24 cellular contexts compared by ENCODE assay signal in genomic region chr1:230940848-230941247, GRCh38. TPM values are rescaled to one million over a fixed set of nuclear protein-coding genes. Genes with fewer than 3 reads are reported as not detected.
DNase-seq lines count a peak whose midpoint lies in the region; ATAC-seq and TF ChIP-seq lines count a peak whose summit lies in the region.
"Had no signal": no experiment of that assay in that cellular context is flagged by ENCODE, and none has a peak within 500 bp of the region (broad histone marks: within the 10 kb centered on the region; RNA-seq: fewer than 3 reads in every experiment).

No MANE protein-coding gene starts in this region.

- H4K91ac ChIP-seq in IMR-90 (ENCODE audit: insufficient read depth, low read depth, low read length) (no peak overlapping the region), mesenchymal stem cell (ENCODE audit: low read length) (no peak overlapping the region)

- intact Hi-C loops in IMR-90 (cut with micrococcal nuclease) = no loop called here

- H4K20me1 ChIP-seq in IMR-90 (ENCODE audit: insufficient read depth, low read length) = no peaks in the 10 kb centered on the region

- H4K5ac ChIP-seq in IMR-90 (ENCODE audit: low read depth, low read length) = no peak overlapping the region

- no peak overlapping the region for H3K4ac ChIP-seq in IMR-90 (ENCODE audit: low read depth, low read length)
- H3K4ac ChIP-seq in mesenchymal stem cell (ENCODE audit: low read depth in 1 of 2, low read length in 2 of 2) = no peak overlapping the region

- H3K9me3 ChIP-seq in IMR-90 (ENCODE audit: control insufficient read depth, insufficient read depth, low read length) (no peaks in the 10 kb centered on the region), mesenchymal stem cell (ENCODE audit: control insufficient read depth, low read length) (no peaks in the 10 kb centered on the region)
- H3K9me3 ChIP-seq: spleen, tibial nerve had no signal

- no peak overlapping the region for H2AK5ac ChIP-seq in IMR-90 (ENCODE audit: low read depth, low read length)
- H2AK5ac ChIP-seq in mesenchymal stem cell (ENCODE audit: low read length, severe bottlenecking) = no peak overlapping the region

- peaks cover 7% of the 10 kb centered on the region for H3K4me1 ChIP-seq in IMR-90 (ENCODE audit: control insufficient read depth, insufficient read depth, low read length)
- no peaks in the 10 kb centered on the region for H3K4me1 ChIP-seq in mesenchymal stem cell (ENCODE audit: control insufficient read depth, insufficient read depth, low read depth, low read length)

- H3K9me1 ChIP-seq in IMR-90 (ENCODE audit: insufficient read depth, low read length) = peaks cover 3% of the 10 kb centered on the region; the same call in 1 of the 2 replicates

- CTCF ChIA-PET in IMR-90 (lab: Yijun Ruan, JAX) = interaction anchor here (0.8 to 1.2 kb wide), 2 partner anchors 12 to 270 kb away, joined by 3 to 4 read pairs; no protein-coding TSS in a partner anchor
- CTCF ChIA-PET in activated CD4-positive, alpha-beta memory T cell treated with anti-CD3 and anti-CD28 coated beads, Interleukin-2, amount 10 ng/mL, durations not matched to agents 7 days and 5 days (lab: Charles Lee) = no interaction called here

- H3K27ac Mint-ChIP-seq in chondrocyte (ENCODE audit: unreplicated experiment) = peak overlapping the region; percentile 87
- no peak overlapping the region for H3K27ac Mint-ChIP-seq in activated CD4-positive, alpha-beta memory T cell treated with anti-CD3 and anti-CD28 coated beads, Interleukin-2, amount 10 ng/mL, durations not matched to agents 7 days and 5 days
- H3K27ac Mint-ChIP-seq: activated naive CD4-positive, alpha-beta T cell treated with anti-CD3 and anti-CD28 coated beads for 36 hours; activated T-cell treated with anti-CD3 and anti-CD28 coated beads, Interleukin-2, amount 50 U/mL, for 24 hours; CD4-positive, alpha-beta T cell; H9; natural killer cell treated with Interleukin-12 subunit alpha and Interleukin-12 subunit beta and Interleukin-15 and Interleukin-18, amount 100 ng/mL, for 72 hours; progenitor cell of endocrine pancreas; T-cell had no signal

- H2BK12ac ChIP-seq in mesenchymal stem cell (ENCODE audit: low read length in 2 of 2) = no peak overlapping the region

- no peak overlapping the region; the same call in 1 of the 2 replicates for H3K4me2 ChIP-seq in IMR-90 (ENCODE audit: low read depth, low read length)
- no peak overlapping the region for H3K4me2 ChIP-seq in mesenchymal stem cell (ENCODE audit: low read length, poor library complexity, severe bottlenecking)
- H3K4me2 ChIP-seq: hepatocyte had no signal

- no peak overlapping the region for H3K9ac ChIP-seq in IMR-90 (ENCODE audit: low read depth, low read length)
- H3K9ac ChIP-seq in mesenchymal stem cell (ENCODE audit: low read length) = no peak overlapping the region

- no peak overlapping the region for H2BK120ac ChIP-seq in IMR-90 (ENCODE audit: low read depth, low read length)
- H2BK120ac ChIP-seq in mesenchymal stem cell (ENCODE audit: low read depth, low read length) = no peak overlapping the region

- H4K8ac ChIP-seq in IMR-90 (ENCODE audit: low read depth in 2 of 2, low read length in 2 of 2) (no peak overlapping the region), mesenchymal stem cell (ENCODE audit: low read length) (no peak overlapping the region)

- in situ Hi-C loops in IMR-90 (cut with MboI; ENCODE audit: low sequenced_read_pairs) = no loop called here

- H3K23ac ChIP-seq in IMR-90 (ENCODE audit: low read depth, low read length) (no peak overlapping the region), mesenchymal stem cell (ENCODE audit: low read length in 2 of 2) (no peak overlapping the region)

- H3K4me3 ChIP-seq in IMR-90 (ENCODE audit: insufficient read depth, low read depth, low read length) (no peak overlapping the region), mesenchymal stem cell (ENCODE audit: insufficient read depth in 1 of 2, low read depth in 1 of 2, low read length in 2 of 2) (no peak overlapping the region)
- H3K4me3 ChIP-seq: hepatocyte, spleen, tibial nerve had no signal

- TF ChIP-seq RAD21 in IMR-90 (IDR thresholded peaks at IDR 0.05; ENCODE audit: low read length) = no peak

- H3K79me1 ChIP-seq in IMR-90 (ENCODE audit: low read depth in 1 of 2, low read length in 2 of 2) (no peaks in the 10 kb centered on the region; a peak in 1 of 4 replicates), mesenchymal stem cell (replicated peaks; ENCODE audit: low read length, poor library complexity, severe bottlenecking) (no peaks in the 10 kb centered on the region)

- peak; percentile 58 for DNase-seq in AG08395 (ENCODE audit: low spot score)
- peak; percentile 65 for DNase-seq in IMR-90
- DNase-seq in chondrocyte (ENCODE audit: low spot score) = no peak
- DNase-seq in mesenchymal stem cell = peak; percentile 35
- no peak for DNase-seq in stimulated activated CD4-positive, alpha-beta T cell treated with anti-CD3 and anti-CD28 coated beads, Interleukin-12 subunit alpha, Interleukin-12 subunit beta, amount 100 ng/mL, for 4 hours
- DNase-seq in epidermal melanocyte (ENCODE audit: insufficient read length, low spot score) = no peak
- no peak for DNase-seq in activated CD4-positive, alpha-beta memory T cell treated with anti-CD3 and anti-CD28 coated beads, Interleukin-2, amount 10 ng/mL, durations not matched to agents 7 days and 5 days
- no peak for DNase-seq in NCI-H1105 treated with DMSO at 0.1 percent for 48 hours (lab: John Stamatoyannopoulos, UW)
- DNase-seq: 8988T; activated naive CD4-positive, alpha-beta T cell treated with anti-CD3 and anti-CD28 coated beads for 36 hours; activated T-cell treated with anti-CD3 and anti-CD28 coated beads, Interleukin-2, amount 50 U/mL, for 24 hours; CD4-positive, alpha-beta T cell; DMS79 treated with DMSO at 0.1 percent for 48 hours; erythroblast; H9; NCI-H2029; NCI-H446 treated with DMSO at 0.1 percent for 48 hours; spleen; T-cell had no signal

- H3K4me3 Mint-ChIP-seq in chondrocyte (ENCODE audit: unreplicated experiment) = peak overlapping the region; percentile 23
- H3K4me3 Mint-ChIP-seq in activated CD4-positive, alpha-beta memory T cell treated with anti-CD3 and anti-CD28 coated beads, Interleukin-2, amount 10 ng/mL, durations not matched to agents 7 days and 5 days = no peak overlapping the region
- H3K4me3 Mint-ChIP-seq: activated naive CD4-positive, alpha-beta T cell treated with anti-CD3 and anti-CD28 coated beads for 36 hours; activated T-cell treated with anti-CD3 and anti-CD28 coated beads, Interleukin-2, amount 50 U/mL, for 24 hours; brain; CD4-positive, alpha-beta T cell; H9; natural killer cell treated with Interleukin-12 subunit alpha and Interleukin-12 subunit beta and Interleukin-15 and Interleukin-18, amount 100 ng/mL, for 72 hours; T-cell had no signal

- no peaks in the 10 kb centered on the region for H3K27me3 ChIP-seq in IMR-90 (ENCODE audit: control insufficient read depth, insufficient read depth, low read length)
- no peaks in the 10 kb centered on the region for H3K27me3 ChIP-seq in mesenchymal stem cell (ENCODE audit: control insufficient read depth in 1 of 2, insufficient read depth in 1 of 2, low read length in 2 of 2)
- H3K27me3 ChIP-seq: hepatocyte, spleen, tibial nerve had no signal

- WGBS in IMR-90 (ENCODE audit: extremely low coverage in 2 of 2, insufficient read length in 1 of 2), 2 experiments = no CpG with 5 or more reads among the region's 1 CpG
- WGBS in mesenchymal stem cell = 92% methylated on average over 1 of the region's 1 CpG

- no peak overlapping the region for H2BK5ac ChIP-seq in IMR-90 (ENCODE audit: low read depth, low read length, poor library complexity, severe bottlenecking)
- no peak overlapping the region for H2BK5ac ChIP-seq in mesenchymal stem cell (ENCODE audit: low read depth, low read length, poor library complexity, severe bottlenecking)

- no peak overlapping the region for H3K56ac ChIP-seq in IMR-90 (ENCODE audit: extremely low read depth, insufficient read depth, low read length)

- H3K27me3 Mint-ChIP-seq in chondrocyte (ENCODE audit: low read depth) = no peaks in the 10 kb centered on the region
- H3K27me3 Mint-ChIP-seq in activated CD4-positive, alpha-beta memory T cell treated with anti-CD3 and anti-CD28 coated beads, Interleukin-2, amount 10 ng/mL, durations not matched to agents 7 days and 5 days = no peaks in the 10 kb centered on the region
- H3K27me3 Mint-ChIP-seq: activated T-cell treated with anti-CD3 and anti-CD28 coated beads, Interleukin-2, amount 50 U/mL, for 24 hours; brain; CD4-positive, alpha-beta T cell; natural killer cell treated with Interleukin-12 subunit alpha and Interleukin-12 subunit beta and Interleukin-15 and Interleukin-18, amount 100 ng/mL, for 72 hours; progenitor cell of endocrine pancreas; T-cell had no signal

- H2BK15ac ChIP-seq in IMR-90 (ENCODE audit: low read depth, low read length) (no peak overlapping the region), mesenchymal stem cell (ENCODE audit: low read depth, poor library complexity, severe bottlenecking) (no peak overlapping the region)

- ATAC-seq in IMR-90 (ENCODE audit: low read depth) = peak; percentile 88
- ATAC-seq: natural killer cell treated with Interleukin-12 subunit alpha and Interleukin-12 subunit beta and Interleukin-15 and Interleukin-18, amount 100 ng/mL, for 72 hours; T-cell had no signal

- no peak overlapping the region for H3K27ac ChIP-seq in IMR-90 (ENCODE audit: insufficient read depth, low read length)
- H3K27ac ChIP-seq in mesenchymal stem cell (ENCODE audit: low read length, poor library complexity, severe bottlenecking) = no peak overlapping the region
- H3K27ac ChIP-seq: hepatocyte had no signal

- H3K36me3 ChIP-seq in IMR-90 (ENCODE audit: control insufficient read depth, insufficient read depth, low read length) = 0 out of 2 replicates have a peak, but pooled peaks cover 2% of the 10 kb centered on the region
- peaks cover 2 to 12% of the 10 kb centered on the region in 2 experiments for H3K36me3 ChIP-seq in mesenchymal stem cell (ENCODE audit: control insufficient read depth in 1 of 2, insufficient read depth in 2 of 2, low read depth in 1 of 2, low read length in 2 of 2)

- no peak for TF ChIP-seq POLR2A in IMR-90 (IDR thresholded peaks at IDR 0.05; ENCODE audit: low read depth, low read length)

- H3K18ac ChIP-seq in IMR-90 (ENCODE audit: low read depth, low read length) = no peak overlapping the region
- H3K18ac ChIP-seq in mesenchymal stem cell (ENCODE audit: low read depth in 1 of 2, low read length in 2 of 2) = no peak overlapping the region

- H2AFZ ChIP-seq in IMR-90 (replicated peaks; ENCODE audit: low read length, poor library complexity) = no peak overlapping the region
- H2AFZ ChIP-seq in mesenchymal stem cell (ENCODE audit: low read depth, low read length) = no peak overlapping the region
- H2AFZ ChIP-seq: hepatocyte had no signal

- no TSS peak for BruUV-seq in IMR-90 (replicated peaks; lab: Mats Ljungman, UMichigan)

- TF ChIP-seq CTCF in IMR-90 (conservative IDR thresholded peaks at IDR 0.05; ENCODE audit: low read depth, low read length) (no peak), chondrocyte (IDR thresholded peaks at IDR 0.05) (no peak)

- H2AK9ac ChIP-seq in IMR-90 (replicated peaks; ENCODE audit: low read depth, low read length, poor library complexity) = no peak overlapping the region

- H2BK20ac ChIP-seq in IMR-90 (ENCODE audit: low read depth, low read length) = no peak overlapping the region

- POLR2A ChIA-PET in IMR-90 (lab: Charles Lee; ENCODE audit: unreplicated experiment) = no interaction called here
- POLR2A ChIA-PET in activated CD4-positive, alpha-beta memory T cell treated with anti-CD3 and anti-CD28 coated beads, Interleukin-2, amount 10 ng/mL, durations not matched to agents 7 days and 5 days (lab: Charles Lee) = interaction anchor here (1.5 kb wide), 1 partner anchor 9 kb away, joined by 4 read pairs; no protein-coding TSS in a partner anchor

- dilution Hi-C loops in IMR-90 (cut with HindIII; ENCODE audit: low sequenced_read_pairs, unreplicated experiment) = no loop called here

- peaks cover 6% of the 10 kb centered on the region for H3K36me3 Mint-ChIP-seq in chondrocyte (ENCODE audit: low read depth)
- H3K36me3 Mint-ChIP-seq in activated CD4-positive, alpha-beta memory T cell treated with anti-CD3 and anti-CD28 coated beads, Interleukin-2, amount 10 ng/mL, durations not matched to agents 7 days and 5 days (ENCODE audit: low read depth) = peaks cover 54% of the 10 kb centered on the region
- H3K36me3 Mint-ChIP-seq: natural killer cell treated with Interleukin-12 subunit alpha and Interleukin-12 subunit beta and Interleukin-15 and Interleukin-18, amount 100 ng/mL, for 72 hours had no signal

- H3K14ac ChIP-seq in IMR-90 (replicated peaks; ENCODE audit: low read depth, low read length) (no peak overlapping the region), mesenchymal stem cell (ENCODE audit: low read length in 2 of 2) (no peak overlapping the region)

- peaks cover 66% of the 10 kb centered on the region for H3K4me1 Mint-ChIP-seq in chondrocyte (ENCODE audit: low read depth)
- peaks cover 24% of the 10 kb centered on the region for H3K4me1 Mint-ChIP-seq in activated CD4-positive, alpha-beta memory T cell treated with anti-CD3 and anti-CD28 coated beads, Interleukin-2, amount 10 ng/mL, durations not matched to agents 7 days and 5 days
- H3K4me1 Mint-ChIP-seq: H9 had no signal

- H3K9me3 Mint-ChIP-seq in chondrocyte (ENCODE audit: low read depth) = no peaks in the 10 kb centered on the region
- H3K9me3 Mint-ChIP-seq in activated CD4-positive, alpha-beta memory T cell treated with anti-CD3 and anti-CD28 coated beads, Interleukin-2, amount 10 ng/mL, durations not matched to agents 7 days and 5 days = no peaks in the 10 kb centered on the region
- H3K9me3 Mint-ChIP-seq: activated naive CD4-positive, alpha-beta T cell treated with anti-CD3 and anti-CD28 coated beads for 36 hours; activated T-cell treated with anti-CD3 and anti-CD28 coated beads, Interleukin-2, amount 50 U/mL, for 24 hours; brain; CD4-positive, alpha-beta T cell; H9; natural killer cell treated with Interleukin-12 subunit alpha and Interleukin-12 subunit beta and Interleukin-15 and Interleukin-18, amount 100 ng/mL, for 72 hours; T-cell had no signal

RNA-seq across cellular contexts. Expression of gene TTC13, which starts 37.8 kb away (rescaled TPM):
- total RNA-seq in IMR-90 (2012; rRNA removed) (8.9 and 9.1 TPM in 2 replicates), chondrocyte (24.9 to 36.5 TPM (median 27.1 TPM) in 3 replicates)
- polyA plus RNA-seq in IMR-90 (2012; rRNA removed) = 6.0 and 6.1 TPM in 2 replicates
- polyA plus RNA-seq in IMR-90 (2012; cell fraction: cytosol; rRNA removed) = 2.2 and 2.5 TPM in 2 replicates
- 3.1 and 9.3 TPM in 2 replicates for polyA plus RNA-seq in IMR-90 (2012; cell fraction: nucleus; rRNA removed; ENCODE audit: low replicate concordance)
- polyA plus RNA-seq in mesenchymal stem cell (2013, experiment 1 of 2) = 7.8 TPM
- 8.1 TPM for polyA plus RNA-seq in mesenchymal stem cell (2013, experiment 2 of 2)
- 10 to 100 TPM; 42.0 to 46.0 TPM for total RNA-seq in activated CD4-positive, alpha-beta memory T cell treated with anti-CD3 and anti-CD28 coated beads, Interleukin-2, amount 10 ng/mL, durations not matched to agents 7 days and 5 days

RNA-seq across cellular contexts. Expression of gene ARV1, which starts 38.0 kb away (rescaled TPM):
- total RNA-seq in IMR-90 (2012; rRNA removed) (19.0 and 26.7 TPM in 2 replicates), chondrocyte (14.0 to 20.4 TPM (median 15.5 TPM) in 3 replicates)
- polyA plus RNA-seq in IMR-90 (2012; rRNA removed) = 18.9 and 22.9 TPM in 2 replicates
- polyA plus RNA-seq in IMR-90 (2012; cell fraction: cytosol; rRNA removed) = 6.2 and 8.0 TPM in 2 replicates
- 1.7 and 10.5 TPM in 2 replicates for polyA plus RNA-seq in IMR-90 (2012; cell fraction: nucleus; rRNA removed; ENCODE audit: low replicate concordance)
- polyA plus RNA-seq in mesenchymal stem cell (2013, experiment 1 of 2) = 20.5 TPM
- polyA plus RNA-seq in mesenchymal stem cell (2013, experiment 2 of 2) = 21.3 TPM
- 10 to 100 TPM; 13.2 to 15.3 TPM for total RNA-seq in activated CD4-positive, alpha-beta memory T cell treated with anti-CD3 and anti-CD28 coated beads, Interleukin-2, amount 10 ng/mL, durations not matched to agents 7 days and 5 days

Comparison
In these comparisons a context has a peak if more than half of its experiments do, and no peak if none do; other contexts are left out.
1. DNase-seq: peak in AG08395 (single experiment), IMR-90 (single experiment) and mesenchymal stem cell (single experiment); none in chondrocyte (single experiment), stimulated activated CD4-positive, alpha-beta T cell treated with anti-CD3 and anti-CD28 coated beads, Interleukin-12 subunit alpha, Interleukin-12 subunit beta, amount 100 ng/mL, for 4 hours (single experiment), epidermal melanocyte (single experiment), activated CD4-positive, alpha-beta memory T cell treated with anti-CD3 and anti-CD28 coated beads, Interleukin-2, amount 10 ng/mL, durations not matched to agents 7 days and 5 days (single experiment) and NCI-H1105 treated with DMSO at 0.1 percent for 48 hours (single experiment).